Comparison of ENCODE assay signal across 8 cellular contexts in genomic region chr1:117284408-117285215, GRCh38.
DNase-seq lines count a peak whose midpoint lies in the region; ATAC-seq and TF ChIP-seq lines count a peak whose summit lies in the region.

No MANE protein-coding gene starts in this region.

- no peaks in the 10 kb centered on the region for H3K4me1 ChIP-seq in stomach

- H3K9me3 ChIP-seq in stomach = no peaks in the 10 kb centered on the region

- H3K36me3 ChIP-seq in stomach = no peaks in the 10 kb centered on the region

- intact Hi-C loops in left ventricle myocardium superior (cut with micrococcal nuclease) = no loop called here
- intact Hi-C loops in stomach (cut with DNase I; ENCODE audit: low total_unique reads) = loop anchor here (5.0 kb wide), 1 partner anchor 217 kb away; no protein-coding TSS in a partner anchor

- ATAC-seq in left ventricle myocardium superior = peak; percentile 72
- ATAC-seq in HG03439 (IDR thresholded peaks at IDR 0.05; ENCODE audit: unreplicated experiment) = no peak

- no peak overlapping the region for H3K27ac ChIP-seq in VCaP
- no peak overlapping the region for H3K27ac ChIP-seq in stomach

- H3K4me3 ChIP-seq in GM12864 (ENCODE audit: low read depth, low read length) (no peak overlapping the region), stomach (no peak overlapping the region)

- no peak for TF ChIP-seq EP300 in stomach (IDR thresholded peaks at IDR 0.05)

- WGBS in stomach, 5 donors = 75 to 84% (median 77%) methylated on average over 3 of the region's 3 CpGs

- DNase-seq in GM12864 (ENCODE audit: low read depth) (no peak), NCI-H2029 (lab: John Stamatoyannopoulos, UW) (peak; percentile 22), left ventricle myocardium superior (no peak), stomach (no peak), GM19238 (ENCODE audit: insufficient read length, low spot score) (no peak)
- no peak for DNase-seq in activated CD4-positive, alpha-beta T cell treated with anti-CD3 and anti-CD28 coated beads, Interleukin-2, amount 50 U/mL, for 48 hours

- no peaks in the 10 kb centered on the region for H3K27me3 ChIP-seq in stomach

- peak; percentile 22 for TF ChIP-seq CTCF in GM12864 (IDR thresholded peaks at IDR 0.05; ENCODE audit: low read depth, low read length, missing control alignments)
- peak; percentile 79 for TF ChIP-seq CTCF in VCaP (conservative IDR thresholded peaks at IDR 0.05)
- peak in 5 of 7 experiments; percentile 19 to 82 (median 56) for TF ChIP-seq CTCF in stomach (IDR thresholded peaks at IDR 0.05)

- TF ChIP-seq POLR2A in stomach (IDR thresholded peaks at IDR 0.05) = no peak

Comparison
In these comparisons a context has a peak if more than half of its experiments do, and no peak if none do; other contexts are left out.
1. CTCF ChIP-seq: peak in every context shown above with its lines; median percentile 79 in VCaP; 56 in stomach; 22 in GM12864.